Comparison of ENCODE assay signal across 28 cellular contexts in the genomic region with DNA sequence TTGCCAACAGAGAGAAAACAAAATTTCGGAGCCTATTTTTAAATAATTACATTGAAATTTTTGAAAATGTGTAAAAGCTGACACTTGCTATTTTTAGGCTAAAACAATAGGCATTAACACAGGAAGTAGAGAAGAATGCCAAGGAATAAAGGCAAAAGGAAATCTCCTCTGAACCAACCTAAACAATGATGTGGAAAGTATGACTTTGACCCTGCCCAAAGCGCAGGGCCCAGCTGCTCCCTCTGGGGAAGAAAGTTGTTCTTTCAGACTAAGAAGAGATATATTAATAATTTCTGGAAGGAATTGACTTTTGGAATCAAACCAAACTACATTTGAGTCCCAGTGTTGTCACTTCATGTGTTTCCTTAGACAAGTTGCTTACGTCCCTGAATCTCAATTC.
"Had no signal": no experiment of that assay in that cellular context is flagged by ENCODE, and none has a peak within 500 bp of the region (broad histone marks: within the 10 kb centered on the region; RNA-seq: fewer than 3 reads in every experiment).

No MANE protein-coding gene starts in this region.

- H3K4me3 ChIP-seq: adrenal gland, esophagus muscularis mucosa, skin epidermis, thyroid gland, upper lobe of left lung, vagina had no signal

- H3K4me1 Mint-ChIP-seq: activated B cell treated with CpG ODN at 0.5 μM for 24 hours; activated CD4-positive, alpha-beta T cell treated with anti-CD3 and anti-CD28 coated beads for 36 hours; activated naive CD8-positive, alpha-beta T cell treated with anti-CD3 and anti-CD28 coated beads for 36 hours; memory B cell; natural killer cell; stimulated activated effector memory CD8-positive, alpha-beta T cell treated with anti-CD3 and anti-CD28 coated beads, Interleukin-12 subunit alpha, Interleukin-12 subunit beta, amount 100 ng/mL, for 72 hours had no signal

- H3K27ac Mint-ChIP-seq: activated B cell treated with CpG ODN at 0.5 μM for 24 hours; activated CD4-positive, alpha-beta T cell treated with anti-CD3 and anti-CD28 coated beads for 36 hours; activated naive CD4-positive, alpha-beta T cell treated with anti-CD3 and anti-CD28 coated beads for 36 hours; activated naive CD8-positive, alpha-beta T cell treated with anti-CD3 and anti-CD28 coated beads for 36 hours; activated T-helper 1 cell treated with anti-CD3 and anti-CD28 coated beads, Interleukin-12 subunit alpha, Interleukin-12 subunit beta, Interleukin-2, Interleukin-4 antibody, amounts not matched to agents 30 ng/mL and 10 ng/mL and 1 ng/mL, durations not matched to agents 14 hours and 24 hours and 36 hours; memory B cell; natural killer cell; stimulated activated effector memory CD8-positive, alpha-beta T cell treated with anti-CD3 and anti-CD28 coated beads, Interleukin-12 subunit alpha, Interleukin-12 subunit beta, amount 100 ng/mL, for 72 hours; stimulated activated naive CD8-positive, alpha-beta T cell treated with anti-CD3 and anti-CD28 coated beads, Interleukin-15, Interleukin-2, amounts not matched to agents 100 ng/mL and 50 ng/mL, for 24 hours; T-helper 2 cell treated with Interferon-gamma antibody and Interleukin-4, amounts not matched to agents 5 μg/mL and 100 μg/mL, for 36 hours had no signal

- ATAC-seq: activated CD4-positive, alpha-beta T cell treated with anti-CD3 and anti-CD28 coated beads for 36 hours; natural killer cell; sciatic nerve; stimulated activated effector memory CD8-positive, alpha-beta T cell treated with anti-CD3 and anti-CD28 coated beads, Interleukin-12 subunit alpha, Interleukin-12 subunit beta, amount 100 ng/mL, for 72 hours had no signal

- H3K36me3 Mint-ChIP-seq: activated naive CD8-positive, alpha-beta T cell treated with anti-CD3 and anti-CD28 coated beads for 36 hours; memory B cell; natural killer cell; stimulated activated effector memory CD8-positive, alpha-beta T cell treated with anti-CD3 and anti-CD28 coated beads, Interleukin-12 subunit alpha, Interleukin-12 subunit beta, amount 100 ng/mL, for 72 hours had no signal

- H3K4me1 ChIP-seq: adrenal gland, esophagus muscularis mucosa, thyroid gland, vagina had no signal

- H3K36me3 ChIP-seq: adrenal gland, esophagus muscularis mucosa, thyroid gland, upper lobe of left lung, vagina had no signal

- H3K4me3 Mint-ChIP-seq: activated B cell treated with CpG ODN at 0.5 μM for 24 hours; activated CD4-positive, alpha-beta T cell treated with anti-CD3 and anti-CD28 coated beads for 36 hours; activated naive CD4-positive, alpha-beta T cell treated with anti-CD3 and anti-CD28 coated beads for 36 hours; activated naive CD8-positive, alpha-beta T cell treated with anti-CD3 and anti-CD28 coated beads for 36 hours; activated T-helper 1 cell treated with anti-CD3 and anti-CD28 coated beads, Interleukin-12 subunit alpha, Interleukin-12 subunit beta, Interleukin-2, Interleukin-4 antibody, amounts not matched to agents 30 ng/mL and 10 ng/mL and 1 ng/mL, durations not matched to agents 14 hours and 24 hours and 36 hours; memory B cell; natural killer cell; stimulated activated effector memory CD8-positive, alpha-beta T cell treated with anti-CD3 and anti-CD28 coated beads, Interleukin-12 subunit alpha, Interleukin-12 subunit beta, amount 100 ng/mL, for 72 hours; stimulated activated naive CD8-positive, alpha-beta T cell treated with anti-CD3 and anti-CD28 coated beads, Interleukin-15, Interleukin-2, amounts not matched to agents 100 ng/mL and 50 ng/mL, for 24 hours; T-helper 2 cell treated with Interferon-gamma antibody and Interleukin-4, amounts not matched to agents 5 μg/mL and 100 μg/mL, for 36 hours had no signal

- H3K9me3 ChIP-seq: adrenal gland, esophagus muscularis mucosa, thyroid gland, upper lobe of left lung, vagina had no signal

- H3K27me3 Mint-ChIP-seq: activated naive CD8-positive, alpha-beta T cell treated with anti-CD3 and anti-CD28 coated beads for 36 hours; memory B cell; stimulated activated naive CD8-positive, alpha-beta T cell treated with anti-CD3 and anti-CD28 coated beads, Interleukin-15, Interleukin-2, amounts not matched to agents 100 ng/mL and 50 ng/mL, for 24 hours had no signal

- H3K27ac ChIP-seq: adrenal gland, esophagus muscularis mucosa, skin epidermis, thyroid gland, upper lobe of left lung, vagina had no signal

- H3K27me3 ChIP-seq: esophagus muscularis mucosa, thyroid gland, upper lobe of left lung, vagina had no signal

- H3K9me3 Mint-ChIP-seq: activated B cell treated with CpG ODN at 0.5 μM for 24 hours; activated naive CD4-positive, alpha-beta T cell treated with anti-CD3 and anti-CD28 coated beads for 36 hours; activated naive CD8-positive, alpha-beta T cell treated with anti-CD3 and anti-CD28 coated beads for 36 hours; activated T-helper 1 cell treated with anti-CD3 and anti-CD28 coated beads, Interleukin-12 subunit alpha, Interleukin-12 subunit beta, Interleukin-2, Interleukin-4 antibody, amounts not matched to agents 30 ng/mL and 10 ng/mL and 1 ng/mL, durations not matched to agents 14 hours and 24 hours and 36 hours; memory B cell; natural killer cell; stimulated activated effector memory CD8-positive, alpha-beta T cell treated with anti-CD3 and anti-CD28 coated beads, Interleukin-12 subunit alpha, Interleukin-12 subunit beta, amount 100 ng/mL, for 72 hours; stimulated activated naive CD8-positive, alpha-beta T cell treated with anti-CD3 and anti-CD28 coated beads, Interleukin-15, Interleukin-2, amounts not matched to agents 100 ng/mL and 50 ng/mL, for 24 hours; T-helper 2 cell treated with Interferon-gamma antibody and Interleukin-4, amounts not matched to agents 5 μg/mL and 100 μg/mL, for 36 hours had no signal

- DNase-seq: activated B cell treated with CpG ODN at 0.5 μM for 24 hours; activated CD4-positive, alpha-beta T cell treated with anti-CD3 and anti-CD28 coated beads for 36 hours; activated CD4-positive, alpha-beta T cell treated with anti-CD3 and anti-CD28 coated beads, Interleukin-2, amount 50 U/mL, for 4 hours; activated CD8-positive, alpha-beta memory T cell treated with anti-CD3 and anti-CD28 coated beads for 24 hours; activated effector memory CD4-positive, alpha-beta T cell treated with anti-CD3 and anti-CD28 coated beads, Interleukin-2, amount 50 U/mL, for 16 hours; activated naive CD4-positive, alpha-beta T cell treated with anti-CD3 and anti-CD28 coated beads for 36 hours; activated naive CD8-positive, alpha-beta T cell treated with anti-CD3 and anti-CD28 coated beads for 36 hours; activated T-cell treated with anti-CD3 and anti-CD28 coated beads, Interleukin-2, amount 50 U/mL, for 1 hour; adrenal gland; aorta; caudate nucleus; cortex of kidney; foreskin melanocyte; left cardiac atrium; natural killer cell; stimulated activated CD4-positive, alpha-beta T cell treated with anti-CD3 and anti-CD28 coated beads, Interleukin-4, amount 100 ng/mL, for 24 hours; T-helper 1 cell; thyroid gland; upper lobe of left lung had no signal
